Comparison of ENCODE assay signal across 27 cellular contexts in genomic region chr12:105292705-105293104, GRCh38. TPM values are rescaled to one million over a fixed set of nuclear protein-coding genes. Genes with fewer than 3 reads are reported as not detected.
DNase-seq lines count a peak whose midpoint lies in the region; ATAC-seq, FAIRE-seq and TF ChIP-seq lines count a peak whose summit lies in the region.
"Had no signal": no experiment of that assay in that cellular context is flagged by ENCODE, and none has a peak within 500 bp of the region (broad histone marks: within the 10 kb centered on the region; RNA-seq: fewer than 3 reads in every experiment).

No MANE protein-coding gene starts in this region.

- TF ChIP-seq CTCF in right lobe of liver (IDR thresholded peaks at IDR 0.05) = no peak

- H3K27ac Mint-ChIP-seq in T-helper 2 cell treated with Interferon-gamma antibody and Interleukin-4, amounts not matched to agents 5 μg/mL and 100 μg/mL, for 36 hours = no peak overlapping the region
- H3K27ac Mint-ChIP-seq: activated CD4-positive, alpha-beta T cell treated with anti-CD3 and anti-CD28 coated beads, Interleukin-2, amount 10 ng/mL, durations not matched to agents 7 days and 5 days; activated naive CD4-positive, alpha-beta T cell treated with anti-CD3 and anti-CD28 coated beads, Interleukin-2, amount 50 U/mL, for 72 hours; activated T-helper 2 cell treated with anti-CD3 and anti-CD28 coated beads, Interferon-gamma antibody, Interleukin-2, Interleukin-4, amounts not matched to agents 10 μg/mL and 5 μg/mL and 100 μg/mL, durations not matched to agents 14 hours and 24 hours and 36 hours; GM23338; nephron had no signal

- H3K9me3 ChIP-seq in right lobe of liver = no peaks in the 10 kb centered on the region
- H3K9me3 ChIP-seq: gastrocnemius medialis, ovary, right atrium auricular region had no signal

- FAIRE-seq in GM12892 (lab: Jason Lieb, UNC) = no peak
- FAIRE-seq: D721Med had no signal

- H3K36me3 Mint-ChIP-seq in T-helper 2 cell treated with Interferon-gamma antibody and Interleukin-4, amounts not matched to agents 5 μg/mL and 100 μg/mL, for 36 hours (ENCODE audit: low read depth) = peaks cover 10% of the 10 kb centered on the region
- H3K36me3 Mint-ChIP-seq: CD4-positive, CD25-positive, alpha-beta regulatory T cell had no signal

- intact Hi-C loops in right lobe of liver (cut with DNase I) = no loop called here

- no peaks in the 10 kb centered on the region for H3K27me3 ChIP-seq in right lobe of liver
- H3K27me3 ChIP-seq: gastrocnemius medialis, ovary, right atrium auricular region had no signal

- peak; percentile 55 to 94 (median 77) for ATAC-seq in right lobe of liver
- ATAC-seq: activated naive CD4-positive, alpha-beta T cell treated with anti-CD3 and anti-CD28 coated beads, Interleukin-2, amount 50 U/mL, for 72 hours; gastrocnemius medialis; GM23338 had no signal

- no peak overlapping the region for H3K4me3 Mint-ChIP-seq in T-helper 2 cell treated with Interferon-gamma antibody and Interleukin-4, amounts not matched to agents 5 μg/mL and 100 μg/mL, for 36 hours
- H3K4me3 Mint-ChIP-seq: activated CD4-positive, alpha-beta T cell treated with anti-CD3 and anti-CD28 coated beads, Interleukin-2, amount 10 ng/mL, durations not matched to agents 7 days and 5 days; CD4-positive, CD25-positive, alpha-beta regulatory T cell; GM23338; nephron had no signal

- H3K4me1 Mint-ChIP-seq in T-helper 2 cell treated with Interferon-gamma antibody and Interleukin-4, amounts not matched to agents 5 μg/mL and 100 μg/mL, for 36 hours (ENCODE audit: low read depth) = peaks cover 2% of the 10 kb centered on the region
- H3K4me1 Mint-ChIP-seq: activated CD4-positive, alpha-beta T cell treated with anti-CD3 and anti-CD28 coated beads, Interleukin-2, amount 10 ng/mL, durations not matched to agents 7 days and 5 days; CD4-positive, CD25-positive, alpha-beta regulatory T cell had no signal

- no peak overlapping the region for H3K4me3 ChIP-seq in right lobe of liver
- H3K4me3 ChIP-seq: gastrocnemius medialis, GM23338, ovary, right atrium auricular region had no signal

- H3K27ac ChIP-seq in right lobe of liver = no peak overlapping the region
- H3K27ac ChIP-seq: gastrocnemius medialis, ovary, right atrium auricular region, RWPE1 had no signal

- H3K9me3 Mint-ChIP-seq in T-helper 2 cell treated with Interferon-gamma antibody and Interleukin-4, amounts not matched to agents 5 μg/mL and 100 μg/mL, for 36 hours = peaks cover under 1% of the 10 kb centered on the region

- TF ChIP-seq POLR2A in right lobe of liver (IDR thresholded peaks at IDR 0.05) = no peak
- TF ChIP-seq POLR2A in GM12892 (IDR thresholded peaks at IDR 0.05; ENCODE audit: low read depth, low read length) = no peak

- peaks cover 0 to 14% (median 0%) of the 10 kb centered on the region in 4 donors for H3K4me1 ChIP-seq in right lobe of liver
- H3K4me1 ChIP-seq: gastrocnemius medialis, right atrium auricular region had no signal

- DNase-seq in ELR (ENCODE audit: low read depth) = peak; percentile 60
- DNase-seq in NCI-H460 (ENCODE audit: extremely low read depth, low read depth) = peak; percentile 64
- peak; percentile 12 to 68 for DNase-seq in dermis microvascular lymphatic vessel endothelial cell (ENCODE audit: low read depth in 2 of 2)
- no peak for DNase-seq in right lobe of liver
- no peak for DNase-seq in GM12892 (ENCODE audit: insufficient read length)
- DNase-seq in stimulated activated CD4-positive, alpha-beta T cell treated with anti-CD3 and anti-CD28 coated beads, Interleukin-4, amount 100 ng/mL, for 4 hours = no peak
- no peak for DNase-seq in AG20443 (ENCODE audit: low spot score)
- DNase-seq in T-helper 2 cell treated with Interferon-gamma antibody and Interleukin-4, amounts not matched to agents 5 μg/mL and 100 μg/mL, for 36 hours (ENCODE audit: low spot score) = no peak
- DNase-seq: activated CD4-positive, alpha-beta T cell treated with anti-CD3 and anti-CD28 coated beads, Interleukin-2, amount 10 ng/mL, durations not matched to agents 7 days and 5 days; aorta; CD4-positive, CD25-positive, alpha-beta regulatory T cell; central memory CD4-positive, alpha-beta T cell; gastrocnemius medialis; hippocampal formation; KG1; NCI-H146; NCI-H2171 treated with DMSO at 0.1 percent for 48 hours; NCI-H526 treated with DMSO at 0.1 percent for 48 hours; ovary; stimulated activated naive CD4-positive, alpha-beta T cell treated with Interleukin-2 at 50 U/mL for 16 hours had no signal

- no peaks in the 10 kb centered on the region for H3K27me3 Mint-ChIP-seq in T-helper 2 cell treated with Interferon-gamma antibody and Interleukin-4, amounts not matched to agents 5 μg/mL and 100 μg/mL, for 36 hours (ENCODE audit: low read depth)

- no peaks in the 10 kb centered on the region for H3K36me3 ChIP-seq in right lobe of liver
- H3K36me3 ChIP-seq: gastrocnemius medialis, ovary, right atrium auricular region had no signal

- 26% methylated on average over 1 of the region's 1 CpG for WGBS in right lobe of liver (ENCODE audit: insufficient coverage, low coverage, low lambda C conversion rate, missing lambda C conversion rate)

RNA-seq across cellular contexts. Expression of gene C12orf75, which starts 37.8 kb away (rescaled TPM):
- total RNA-seq in NCI-H460 (2014; rRNA removed; shearing (Covaris generic)) = 60.3 and 61.8 TPM in 2 replicates
- polyA plus RNA-seq in NCI-H460 (2014; cell fraction: nucleus; rRNA removed) = 50.3 and 57.2 TPM in 2 replicates
- 6.3 and 15.4 TPM in 2 replicates for total RNA-seq in dermis microvascular lymphatic vessel endothelial cell
- total RNA-seq in right lobe of liver = 1 to 10 TPM; 1.3 to 5.5 (median 2.7) TPM
- polyA plus RNA-seq in GM12892 (2012; ENCODE audit: missing spikeins) = 131 TPM

RNA-seq across cellular contexts. Expression of gene APPL2, which starts 56.7 kb away (rescaled TPM):
- total RNA-seq in NCI-H460 (2014; rRNA removed; shearing (Covaris generic)) = 26.5 and 26.9 TPM in 2 replicates
- polyA plus RNA-seq in NCI-H460 (2014; cell fraction: nucleus; rRNA removed) = 28.7 and 61.4 TPM in 2 replicates
- total RNA-seq in dermis microvascular lymphatic vessel endothelial cell = 13.5 and 16.9 TPM in 2 replicates
- total RNA-seq in right lobe of liver = 10 to 100 TPM; 10.2 to 23.2 (median 16.5) TPM
- 6.7 TPM for polyA plus RNA-seq in GM12892 (2012; ENCODE audit: missing spikeins)

Comparison
In these comparisons a context has a peak if more than half of its experiments do, and no peak if none do; other contexts are left out.
1. DNase-seq: peak in ELR (single experiment), NCI-H460 (single experiment) and dermis microvascular lymphatic vessel endothelial cell (2 of 2); none in right lobe of liver (0 of 3), GM12892 (single experiment), stimulated activated CD4-positive, alpha-beta T cell treated with anti-CD3 and anti-CD28 coated beads, Interleukin-4, amount 100 ng/mL, for 4 hours (0 of 2), AG20443 (single experiment) and T-helper 2 cell treated with Interferon-gamma antibody and Interleukin-4, amounts not matched to agents 5 μg/mL and 100 μg/mL, for 36 hours (single experiment).